Comparison of ENCODE assay signal across 9 cellular contexts in genomic region chr16:63461248-63461841, GRCh38.
A peak's percentile ranks its signal among the peaks of the same experiment; 100 is the strongest.
DNase-seq lines count a peak whose midpoint lies in the region; ATAC-seq and TF ChIP-seq lines count a peak whose summit lies in the region.
"Had no signal": no experiment of that assay in that cellular context is flagged by ENCODE, and none has a peak within 500 bp of the region (broad histone marks: within the 10 kb centered on the region; RNA-seq: fewer than 3 reads in every experiment).

No MANE protein-coding gene starts in this region.

- ATAC-seq in GM18873 (IDR thresholded peaks at IDR 0.05; ENCODE audit: low FRiP score, unreplicated experiment) = no peak
- no peak for ATAC-seq in GM18519 (IDR thresholded peaks at IDR 0.05; ENCODE audit: low FRiP score, unreplicated experiment)
- no peak for ATAC-seq in HG02798 (IDR thresholded peaks at IDR 0.05; ENCODE audit: poor library complexity, unreplicated experiment)
- ATAC-seq in activated T-cell treated with anti-CD3 and anti-CD28 coated beads, Interleukin-2, amount 50 U/mL, for 4 hours = no peak
- ATAC-seq: mucosa of descending colon had no signal

- peaks cover 10% of the 10 kb centered on the region for H3K4me1 Mint-ChIP-seq in nephron
- no peaks in the 10 kb centered on the region for H3K4me1 Mint-ChIP-seq in activated T-cell treated with anti-CD3 and anti-CD28 coated beads, Interleukin-2, amount 50 U/mL, for 4 hours (ENCODE audit: low read depth)

- no peaks in the 10 kb centered on the region for H3K27me3 Mint-ChIP-seq in nephron (ENCODE audit: low read depth)
- H3K27me3 Mint-ChIP-seq in activated T-cell treated with anti-CD3 and anti-CD28 coated beads, Interleukin-2, amount 50 U/mL, for 4 hours (ENCODE audit: low read depth) = no peaks in the 10 kb centered on the region

- no peak overlapping the region for H3K4me3 Mint-ChIP-seq in nephron
- H3K4me3 Mint-ChIP-seq in activated T-cell treated with anti-CD3 and anti-CD28 coated beads, Interleukin-2, amount 50 U/mL, for 4 hours = no peak overlapping the region

- no peaks in the 10 kb centered on the region for H3K36me3 ChIP-seq in H7 (replicated peaks; ENCODE audit: control insufficient read depth, insufficient read depth, low read length)

- peak; percentile 1 for DNase-seq in H7
- DNase-seq in NCI-H526 treated with DMSO at 0.1 percent for 48 hours (lab: John Stamatoyannopoulos, UW) = peak; percentile 50
- DNase-seq in dermis microvascular lymphatic vessel endothelial cell (ENCODE audit: low read depth in 2 of 2) = peak; percentile 51 to 66
- no peak for DNase-seq in activated T-cell treated with anti-CD3 and anti-CD28 coated beads, Interleukin-2, amount 50 U/mL, for 4 hours

- no peak overlapping the region for H3K4me3 ChIP-seq in H7 (ENCODE audit: insufficient read depth, low read depth, low read length)
- H3K4me3 ChIP-seq: mucosa of descending colon had no signal

- no peaks in the 10 kb centered on the region for H3K9me3 Mint-ChIP-seq in nephron
- H3K9me3 Mint-ChIP-seq in activated T-cell treated with anti-CD3 and anti-CD28 coated beads, Interleukin-2, amount 50 U/mL, for 4 hours = peaks cover 31% of the 10 kb centered on the region

- H3K36me3 Mint-ChIP-seq in nephron (ENCODE audit: low read depth) = no peaks in the 10 kb centered on the region
- no peaks in the 10 kb centered on the region for H3K36me3 Mint-ChIP-seq in activated T-cell treated with anti-CD3 and anti-CD28 coated beads, Interleukin-2, amount 50 U/mL, for 4 hours (ENCODE audit: insufficient read depth)

- H3K27ac Mint-ChIP-seq in nephron = peak overlapping the region in 2 of 3 experiments; percentile 28 to 49

- H3K27me3 ChIP-seq in H7 (ENCODE audit: control insufficient read depth, insufficient read depth, low read length) = no peaks in the 10 kb centered on the region

- TF ChIP-seq CTCF in nephron (IDR thresholded peaks at IDR 0.05; ENCODE audit: unreplicated experiment in 3 of 3) = peak; percentile 66 to 81 (median 67)
